27 cellular contexts compared by ENCODE assay signal in genomic region chr13:73531014-73531413, GRCh38.
"Had no signal": no experiment of that assay in that cellular context is flagged by ENCODE, and none has a peak within 500 bp of the region (broad histone marks: within the 10 kb centered on the region; RNA-seq: fewer than 3 reads in every experiment).

No MANE protein-coding gene starts in this region.

- H3K27me3 ChIP-seq: esophagus squamous epithelium, hepatocyte, right lobe of liver, upper lobe of left lung, vagina had no signal

- H3K27ac ChIP-seq: epithelial cell of prostate, esophagus squamous epithelium, hepatocyte, right lobe of liver, vagina had no signal

- H3K4me3 ChIP-seq: esophagus squamous epithelium, hepatocyte, mucosa of descending colon, right lobe of liver, skin epidermis, upper lobe of left lung, vagina had no signal

- H3K9me3 ChIP-seq: esophagus squamous epithelium, mucosa of descending colon, right lobe of liver, upper lobe of left lung, vagina had no signal

- H3K4me1 ChIP-seq: right lobe of liver, upper lobe of left lung, vagina had no signal

- ATAC-seq: activated T-helper 17 cell treated with anti-CD3 and anti-CD28 coated beads, Interleukin-2, amount 50 U/mL, for 72 hours; mucosa of descending colon; right lobe of liver; stimulated activated effector memory CD8-positive, alpha-beta T cell treated with anti-CD3 and anti-CD28 coated beads, Interleukin-12 subunit alpha, Interleukin-12 subunit beta, amount 100 ng/mL, for 72 hours had no signal

- DNase-seq: activated CD4-positive, alpha-beta memory T cell treated with anti-CD3 and anti-CD28 coated beads, Interleukin-2, amount 10 ng/mL, durations not matched to agents 7 days and 5 days; activated CD4-positive, alpha-beta T cell treated with anti-CD3 and anti-CD28 coated beads, Interleukin-2, amount 10 ng/mL, durations not matched to agents 7 days and 5 days; activated CD4-positive, CD25-positive, alpha-beta regulatory T cell treated with anti-CD3 and anti-CD28 coated beads, Interleukin-2, amount 50 U/mL, for 72 hours; activated CD8-positive, alpha-beta memory T cell treated with anti-CD3 and anti-CD28 coated beads, Interleukin-2, amount 50 U/mL, for 48 hours; activated gamma-delta T cell treated with Interleukin-2 at 50 U/mL for 16 hours; activated naive CD4-positive, alpha-beta T cell treated with anti-CD3 and anti-CD28 coated beads, Interleukin-2, amount 50 U/mL, for 16 hours; activated T-cell treated with anti-CD3 and anti-CD28 coated beads, Interleukin-2, amount 50 U/mL, for 24 hours; amygdala; dermis blood vessel endothelial cell; effector CD4-positive, alpha-beta T cell; esophagus squamous epithelium; foreskin melanocyte; islet precursor cell; mucosa of descending colon; posterior cingulate gyrus; right lobe of liver; stimulated activated CD4-positive, alpha-beta T cell treated with anti-CD3 and anti-CD28 coated beads, Interleukin-4, amount 100 ng/mL, for 24 hours; T-helper 9 cell had no signal

- FAIRE-seq: colon, endometrium had no signal

- H3K36me3 ChIP-seq: esophagus squamous epithelium, right lobe of liver, upper lobe of left lung, vagina had no signal
